8 cellular contexts compared by ENCODE assay signal in genomic region chr12:120903382-120903817, GRCh38. TPM values are rescaled to one million over a fixed set of nuclear protein-coding genes. Genes with fewer than 3 reads are reported as not detected.
DNase-seq lines count a peak whose midpoint lies in the region; ATAC-seq and TF ChIP-seq lines count a peak whose summit lies in the region.

No MANE protein-coding gene starts in this region.

- no peak for TF ChIP-seq CTCF in upper lobe of right lung (IDR thresholded peaks at IDR 0.05)

- H3K36me3 Mint-ChIP-seq in activated naive CD4-positive, alpha-beta T cell treated with anti-CD3 and anti-CD28 coated beads, Interleukin-2, amount 50 U/mL, for 24 hours: peaks cover 2% of the 10 kb centered on the region

- DNase-seq in AG08395 (ENCODE audit: low spot score) (peak; percentile 39), SJSA1 (ENCODE audit: low read depth in 1 of 2, low spot score in 2 of 2) (peak in 1 of 2 experiments; percentile 19), cardiac septum (ENCODE audit: low spot score) (peak; percentile 87), posterior vena cava (ENCODE audit: low spot score) (peak; percentile 88), upper lobe of right lung (peak; percentile 88)

- H3K27ac ChIP-seq in SJSA1 (peak overlapping the region; percentile 15; the same call in 1 of the 2 replicates), upper lobe of right lung (peak overlapping the region; percentile 81)

- H3K4me1 Mint-ChIP-seq in activated naive CD4-positive, alpha-beta T cell treated with anti-CD3 and anti-CD28 coated beads, Interleukin-2, amount 50 U/mL, for 24 hours: peaks cover 35% of the 10 kb centered on the region

- H3K4me3 Mint-ChIP-seq in activated naive CD4-positive, alpha-beta T cell treated with anti-CD3 and anti-CD28 coated beads, Interleukin-2, amount 50 U/mL, for 24 hours: peak overlapping the region; percentile 99

- peaks cover 9% of the 10 kb centered on the region for H3K36me3 ChIP-seq in SJSA1
- H3K36me3 ChIP-seq in upper lobe of right lung: no peaks in the 10 kb centered on the region

- no peaks in the 10 kb centered on the region for H3K9me3 Mint-ChIP-seq in activated naive CD4-positive, alpha-beta T cell treated with anti-CD3 and anti-CD28 coated beads, Interleukin-2, amount 50 U/mL, for 24 hours

- H3K27me3 ChIP-seq in SJSA1 (replicated peaks) (no peaks in the 10 kb centered on the region), upper lobe of right lung (no peaks in the 10 kb centered on the region)

- H3K4me1 ChIP-seq in SJSA1 (replicated peaks) (peaks cover 6% of the 10 kb centered on the region), upper lobe of right lung (peaks cover 18% of the 10 kb centered on the region)

- intact Hi-C loops in cardiac septum (cut with DNase I): no loop called here
- intact Hi-C loops in posterior vena cava (cut with DNase I): no loop called here
- intact Hi-C loops in upper lobe of right lung (cut with DNase I): no loop called here

- H3K27me3 Mint-ChIP-seq in activated naive CD4-positive, alpha-beta T cell treated with anti-CD3 and anti-CD28 coated beads, Interleukin-2, amount 50 U/mL, for 24 hours: no peaks in the 10 kb centered on the region

- no peaks in the 10 kb centered on the region; the same call in 1 of the 2 replicates for H3K9me3 ChIP-seq in SJSA1 (replicated peaks)
- no peaks in the 10 kb centered on the region for H3K9me3 ChIP-seq in upper lobe of right lung

- H3K4me3 ChIP-seq in SJSA1 (peak overlapping the region; percentile 98), upper lobe of right lung (peak overlapping the region; percentile 88)

- peak overlapping the region; percentile 97 for H3K27ac Mint-ChIP-seq in activated naive CD4-positive, alpha-beta T cell treated with anti-CD3 and anti-CD28 coated beads, Interleukin-2, amount 50 U/mL, for 24 hours

- ATAC-seq in GM18868 (IDR thresholded peaks at IDR 0.05; ENCODE audit: unreplicated experiment) (peak; percentile 35), HG03139 (IDR thresholded peaks at IDR 0.05; ENCODE audit: unreplicated experiment) (peak; percentile 31), upper lobe of right lung (peak; percentile 74)

RNA-seq across cellular contexts. Expression of gene SPPL3, which starts 0.8 kb away (rescaled TPM):
- 3.8 and 4.5 TPM in 2 replicates for total RNA-seq in SJSA1 (2014; rRNA removed; shearing (Covaris generic))
- total RNA-seq in cardiac septum (32.2 TPM), posterior vena cava (10 to 100 TPM; 31.6 TPM), upper lobe of right lung (44.1 TPM)
